1 cellular context compared by ENCODE assay signal in the genomic region with DNA sequence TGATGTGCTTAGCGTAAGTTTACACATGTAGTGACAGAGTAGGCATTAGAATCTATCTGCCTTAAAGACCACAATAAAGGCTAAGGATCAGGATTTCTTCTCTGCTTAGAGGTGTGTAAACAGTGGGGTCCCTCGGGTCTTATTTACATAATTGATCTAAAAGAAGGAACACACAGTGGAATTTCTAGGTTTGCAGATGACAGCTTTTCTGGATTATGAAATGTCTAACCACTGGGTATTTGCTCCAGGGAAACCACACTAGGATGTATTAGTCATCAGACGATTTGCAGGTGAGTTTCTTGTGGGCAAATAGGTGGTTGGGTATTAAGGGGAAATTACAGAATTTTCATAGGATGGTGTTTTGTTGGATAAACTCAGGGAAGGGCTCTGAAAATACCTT.
TF ChIP-seq lines count a peak whose summit lies in the region.

No MANE protein-coding gene starts in this region.

TF ChIP-seq in HepG2, 621 proteins besides CTCF, POLR2A, EP300 and RAD21 (continued from another document):
- TF ChIP-seq ZNF318 (CRISPR knock-in tag; IDR thresholded peaks at IDR 0.05) (no peak), ZFY (CRISPR knock-in tag; IDR thresholded peaks at IDR 0.05) (no peak), PCBP1 (IDR thresholded peaks at IDR 0.05; ENCODE audit: borderline replicate concordance, low read depth, low read length) (no peak)
- TF ChIP-seq, protein P1, sequence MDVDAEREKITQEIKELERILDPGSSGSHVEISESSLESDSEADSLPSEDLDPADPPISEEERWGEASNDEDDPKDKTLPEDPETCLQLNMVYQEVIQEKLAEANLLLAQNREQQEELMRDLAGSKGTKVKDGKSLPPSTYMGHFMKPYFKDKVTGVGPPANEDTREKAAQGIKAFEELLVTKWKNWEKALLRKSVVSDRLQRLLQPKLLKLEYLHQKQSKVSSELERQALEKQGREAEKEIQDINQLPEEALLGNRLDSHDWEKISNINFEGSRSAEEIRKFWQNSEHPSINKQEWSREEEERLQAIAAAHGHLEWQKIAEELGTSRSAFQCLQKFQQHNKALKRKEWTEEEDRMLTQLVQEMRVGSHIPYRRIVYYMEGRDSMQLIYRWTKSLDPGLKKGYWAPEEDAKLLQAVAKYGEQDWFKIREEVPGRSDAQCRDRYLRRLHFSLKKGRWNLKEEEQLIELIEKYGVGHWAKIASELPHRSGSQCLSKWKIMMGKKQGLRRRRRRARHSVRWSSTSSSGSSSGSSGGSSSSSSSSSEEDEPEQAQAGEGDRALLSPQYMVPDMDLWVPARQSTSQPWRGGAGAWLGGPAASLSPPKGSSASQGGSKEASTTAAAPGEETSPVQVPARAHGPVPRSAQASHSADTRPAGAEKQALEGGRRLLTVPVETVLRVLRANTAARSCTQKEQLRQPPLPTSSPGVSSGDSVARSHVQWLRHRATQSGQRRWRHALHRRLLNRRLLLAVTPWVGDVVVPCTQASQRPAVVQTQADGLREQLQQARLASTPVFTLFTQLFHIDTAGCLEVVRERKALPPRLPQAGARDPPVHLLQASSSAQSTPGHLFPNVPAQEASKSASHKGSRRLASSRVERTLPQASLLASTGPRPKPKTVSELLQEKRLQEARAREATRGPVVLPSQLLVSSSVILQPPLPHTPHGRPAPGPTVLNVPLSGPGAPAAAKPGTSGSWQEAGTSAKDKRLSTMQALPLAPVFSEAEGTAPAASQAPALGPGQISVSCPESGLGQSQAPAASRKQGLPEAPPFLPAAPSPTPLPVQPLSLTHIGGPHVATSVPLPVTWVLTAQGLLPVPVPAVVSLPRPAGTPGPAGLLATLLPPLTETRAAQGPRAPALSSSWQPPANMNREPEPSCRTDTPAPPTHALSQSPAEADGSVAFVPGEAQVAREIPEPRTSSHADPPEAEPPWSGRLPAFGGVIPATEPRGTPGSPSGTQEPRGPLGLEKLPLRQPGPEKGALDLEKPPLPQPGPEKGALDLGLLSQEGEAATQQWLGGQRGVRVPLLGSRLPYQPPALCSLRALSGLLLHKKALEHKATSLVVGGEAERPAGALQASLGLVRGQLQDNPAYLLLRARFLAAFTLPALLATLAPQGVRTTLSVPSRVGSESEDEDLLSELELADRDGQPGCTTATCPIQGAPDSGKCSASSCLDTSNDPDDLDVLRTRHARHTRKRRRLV (CRISPR knock-in tag; IDR thresholded peaks at IDR 0.05) = no peak
